Comparison of ENCODE assay signal across 14 cellular contexts in genomic region chr20:41175727-41176330, GRCh38. TPM values are rescaled to one million over a fixed set of nuclear protein-coding genes. Genes with fewer than 3 reads are reported as not detected.
DNase-seq lines count a peak whose midpoint lies in the region; ATAC-seq and TF ChIP-seq lines count a peak whose summit lies in the region.
"Had no signal": no experiment of that assay in that cellular context is flagged by ENCODE, and none has a peak within 500 bp of the region (broad histone marks: within the 10 kb centered on the region; RNA-seq: fewer than 3 reads in every experiment).

No MANE protein-coding gene starts in this region.

- POLR2A ChIA-PET in CD8-positive, alpha-beta memory T cell (lab: Charles Lee): no interaction called here

- H3K36me3 ChIP-seq in CD8-positive, alpha-beta memory T cell (ENCODE audit: insufficient read depth, low read length): peaks cover 42% of the 10 kb centered on the region
- H3K36me3 ChIP-seq in left ventricle myocardium inferior (peaks cover 29% of the 10 kb centered on the region), smooth muscle cell (ENCODE audit: low read depth) (no peaks in the 10 kb centered on the region)
- H3K36me3 ChIP-seq: ovary had no signal

- H3K27ac ChIP-seq in CD8-positive, alpha-beta memory T cell (ENCODE audit: low read depth, low read length): no peak overlapping the region
- H3K27ac ChIP-seq in left ventricle myocardium inferior (replicated peaks): peak overlapping the region; percentile 89
- peak overlapping the region; percentile 86 for H3K27ac ChIP-seq in smooth muscle cell (ENCODE audit: low read depth)
- H3K27ac ChIP-seq: body of pancreas had no signal

- H3K27me3 Mint-ChIP-seq in CD8-positive, alpha-beta memory T cell: no peaks in the 10 kb centered on the region
- H3K27me3 Mint-ChIP-seq in activated naive CD8-positive, alpha-beta T cell treated with anti-CD3 and anti-CD28 coated beads for 36 hours: no peaks in the 10 kb centered on the region

- H3K4me3 Mint-ChIP-seq in CD8-positive, alpha-beta memory T cell: peak overlapping the region in 1 of 7 donors; percentile 54
- no peak overlapping the region for H3K4me3 Mint-ChIP-seq in activated naive CD8-positive, alpha-beta T cell treated with anti-CD3 and anti-CD28 coated beads for 36 hours
- H3K4me3 Mint-ChIP-seq: CD14-positive monocyte had no signal

- WGBS in smooth muscle cell (ENCODE audit: low lambda C conversion rate): 97% methylated on average over 7 of the region's 7 CpGs

- no peaks in the 10 kb centered on the region for H3K9me3 Mint-ChIP-seq in CD8-positive, alpha-beta memory T cell
- H3K9me3 Mint-ChIP-seq in activated naive CD8-positive, alpha-beta T cell treated with anti-CD3 and anti-CD28 coated beads for 36 hours: no peaks in the 10 kb centered on the region
- H3K9me3 Mint-ChIP-seq: CD14-positive monocyte had no signal

- DNase-seq in CD8-positive, alpha-beta memory T cell: no peak
- no peak for DNase-seq in activated naive CD8-positive, alpha-beta T cell treated with anti-CD3 and anti-CD28 coated beads for 36 hours
- no peak for DNase-seq in left ventricle myocardium inferior
- DNase-seq in smooth muscle cell (lab: John Stamatoyannopoulos, UW; ENCODE audit: unreplicated experiment): no peak
- DNase-seq in NCI-H146 (lab: John Stamatoyannopoulos, UW): no peak
- DNase-seq in SHP77 treated with DMSO at 0.1 percent for 48 hours (lab: John Stamatoyannopoulos, UW): no peak
- no peak for DNase-seq in NCI-H2196 (lab: John Stamatoyannopoulos, UW; ENCODE audit: unreplicated experiment)
- DNase-seq: body of pancreas; NCI-H187 treated with DMSO at 0.1 percent for 48 hours; stimulated activated CD4-positive, alpha-beta T cell treated with anti-CD3 and anti-CD28 coated beads, Interleukin-4, amount 100 ng/mL, for 4 hours; trophoblast cell had no signal

- H3K4me3 ChIP-seq in CD8-positive, alpha-beta memory T cell (ENCODE audit: low read length): no peak overlapping the region
- H3K4me3 ChIP-seq in left ventricle myocardium inferior (no peak overlapping the region), smooth muscle cell (no peak overlapping the region)
- H3K4me3 ChIP-seq: body of pancreas, ovary had no signal

- no peak overlapping the region for H3K4me2 ChIP-seq in smooth muscle cell

- peaks cover 0 to 73% (median 14%) of the 10 kb centered on the region in 3 donors for H3K36me3 Mint-ChIP-seq in CD8-positive, alpha-beta memory T cell
- peaks cover 14% of the 10 kb centered on the region for H3K36me3 Mint-ChIP-seq in activated naive CD8-positive, alpha-beta T cell treated with anti-CD3 and anti-CD28 coated beads for 36 hours

- TF ChIP-seq CTCF in left ventricle myocardium inferior (IDR thresholded peaks at IDR 0.05; ENCODE audit: borderline replicate concordance) (no peak), smooth muscle cell (IDR thresholded peaks at IDR 0.05; ENCODE audit: borderline replicate concordance, insufficient read depth, poor library complexity, severe bottlenecking) (no peak)

- H3K4me1 ChIP-seq in CD8-positive, alpha-beta memory T cell (ENCODE audit: insufficient read depth, low read length): no peaks in the 10 kb centered on the region
- peaks cover 96% of the 10 kb centered on the region for H3K4me1 ChIP-seq in left ventricle myocardium inferior
- peaks cover 26% of the 10 kb centered on the region for H3K4me1 ChIP-seq in smooth muscle cell (ENCODE audit: low read depth)

- peaks cover 14% of the 10 kb centered on the region for H4K20me1 ChIP-seq in smooth muscle cell (ENCODE audit: low read depth)

- no peak overlapping the region for H3K9ac ChIP-seq in smooth muscle cell (ENCODE audit: low read depth)

- no peak for ATAC-seq in HG03095 (IDR thresholded peaks at IDR 0.05; ENCODE audit: unreplicated experiment)
- ATAC-seq: body of pancreas had no signal

- intact Hi-C loops in left ventricle myocardium inferior (cut with micrococcal nuclease): loop anchor here (5.0 kb wide), 1 partner anchor 56 kb away; no protein-coding TSS in a partner anchor

- H3K9me3 ChIP-seq in CD8-positive, alpha-beta memory T cell (ENCODE audit: low read length): no peaks in the 10 kb centered on the region
- H3K9me3 ChIP-seq in left ventricle myocardium inferior (replicated peaks) (no peaks in the 10 kb centered on the region), smooth muscle cell (replicated peaks; ENCODE audit: low read depth) (no peaks in the 10 kb centered on the region)
- H3K9me3 ChIP-seq: body of pancreas, ovary had no signal

- peaks cover 20 to 30% (median 21%) of the 10 kb centered on the region in 3 donors for H3K4me1 Mint-ChIP-seq in CD8-positive, alpha-beta memory T cell
- peaks cover 33% of the 10 kb centered on the region for H3K4me1 Mint-ChIP-seq in activated naive CD8-positive, alpha-beta T cell treated with anti-CD3 and anti-CD28 coated beads for 36 hours
- H3K4me1 Mint-ChIP-seq: CD14-positive monocyte had no signal

- H2AFZ ChIP-seq in smooth muscle cell (ENCODE audit: low read depth): no peak overlapping the region

- H3K27ac Mint-ChIP-seq in CD8-positive, alpha-beta memory T cell: peak overlapping the region; percentile 12 to 78 (median 48)
- H3K27ac Mint-ChIP-seq in activated naive CD8-positive, alpha-beta T cell treated with anti-CD3 and anti-CD28 coated beads for 36 hours: peak overlapping the region; percentile 55
- H3K27ac Mint-ChIP-seq: CD14-positive monocyte had no signal

- CTCF ChIA-PET in CD8-positive, alpha-beta memory T cell (lab: Charles Lee): no interaction called here

- peaks cover 10% of the 10 kb centered on the region for H3F3A ChIP-seq in smooth muscle cell (ENCODE audit: low read depth)

- H3K79me2 ChIP-seq in smooth muscle cell (ENCODE audit: low read depth): no peaks in the 10 kb centered on the region

- H3K27me3 ChIP-seq in CD8-positive, alpha-beta memory T cell (ENCODE audit: insufficient read depth, low read length, poor library complexity, severe bottlenecking): no peaks in the 10 kb centered on the region
- H3K27me3 ChIP-seq in left ventricle myocardium inferior (ENCODE audit: low read depth) (no peaks in the 10 kb centered on the region), smooth muscle cell (ENCODE audit: low read depth) (no peaks in the 10 kb centered on the region)
- H3K27me3 ChIP-seq: body of pancreas, ovary had no signal

RNA-seq across cellular contexts. Expression of gene PLCG1, which starts 38.5 kb away (rescaled TPM):
- total RNA-seq in CD8-positive, alpha-beta memory T cell: 100 to 1,000 TPM; 104 to 108 TPM
- polyA plus RNA-seq in CD8-positive, alpha-beta memory T cell: 73.5 TPM
- 100 to 1,000 TPM; 156 to 162 TPM for total RNA-seq in activated naive CD8-positive, alpha-beta T cell treated with anti-CD3 and anti-CD28 coated beads for 36 hours
- 46.1 TPM for total RNA-seq in left ventricle myocardium inferior
- 45.2 and 77.1 TPM in 2 replicates for total RNA-seq in smooth muscle cell
- polyA plus RNA-seq in smooth muscle cell: 36.9 and 38.5 TPM in 2 replicates
